ENCODE assay signal across 8 cellular contexts in the genomic region with DNA sequence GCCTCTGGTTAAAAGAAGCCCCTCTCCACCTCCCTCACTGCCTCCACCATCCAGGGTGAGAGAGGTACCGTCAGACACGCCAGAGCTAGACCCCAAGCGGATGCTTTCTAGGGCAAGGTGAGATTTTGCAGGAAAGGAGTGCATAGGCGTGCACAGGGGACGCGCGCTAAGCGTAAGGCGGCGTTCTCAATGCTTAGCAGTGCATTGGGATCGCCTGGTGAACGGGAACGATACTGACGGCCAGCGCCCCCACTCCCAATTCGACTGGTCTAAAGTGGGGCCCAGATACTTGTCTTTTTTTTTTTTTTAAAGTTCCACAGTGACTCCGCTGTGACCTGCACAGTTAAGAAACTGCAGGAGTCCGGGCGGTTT. TPM values are rescaled to one million over a fixed set of nuclear protein-coding genes. Genes with fewer than 3 reads are reported as not detected.
DNase-seq lines count a peak whose midpoint lies in the region; ATAC-seq and TF ChIP-seq lines count a peak whose summit lies in the region.

No MANE protein-coding gene starts in this region.

- no peaks in the 10 kb centered on the region for H3K36me3 ChIP-seq in PC-9 (ENCODE audit: low read depth)

- H3K9me2 ChIP-seq in PC-9 (ENCODE audit: insufficient read depth): no peaks in the 10 kb centered on the region

- H3K9me3 ChIP-seq in PC-9 (ENCODE audit: insufficient read depth, low read depth): no peaks in the 10 kb centered on the region

- H2AFZ ChIP-seq in PC-9: no peak overlapping the region

- CTCF ChIA-PET in PC-9 (lab: Charles Lee): interaction anchor here (0.7 kb wide), 1 partner anchor 152 kb away, joined by 8 read pairs; no protein-coding TSS in a partner anchor

- no TSS peak for BruUV-seq in PC-9 (replicated peaks; lab: Mats Ljungman, UMichigan)

- H3K4me3 Mint-ChIP-seq in stimulated activated naive CD8-positive, alpha-beta T cell treated with anti-CD3 and anti-CD28 coated beads, Interleukin-15, amount 100 ng/mL, for 72 hours: peak overlapping the region; percentile 12 to 61
- H3K4me3 Mint-ChIP-seq in nephron: peak overlapping the region in 2 of 3 experiments; percentile 30 to 45

- DNase-seq in stimulated activated naive CD8-positive, alpha-beta T cell treated with anti-CD3 and anti-CD28 coated beads, Interleukin-15, amount 100 ng/mL, for 72 hours: no peak
- no peak for DNase-seq in stimulated activated naive CD8-positive, alpha-beta T cell treated with anti-CD3 and anti-CD28 coated beads, Interleukin-15, Interleukin-2, amounts not matched to agents 100 U/mL and 50 U/mL, for 24 hours
- no peak for DNase-seq in epithelial cell of esophagus (ENCODE audit: low read depth)
- no peak for DNase-seq in activated CD4-positive, CD25-positive, alpha-beta regulatory T cell treated with anti-CD3 and anti-CD28 coated beads, Interleukin-2, amount 50 U/mL, for 72 hours
- DNase-seq in NCI-H524 (lab: John Stamatoyannopoulos, UW): no peak
- no peak for DNase-seq in PC-9

- H3K4me3 ChIP-seq in epithelial cell of esophagus (ENCODE audit: low read length) (peak overlapping the region; percentile 27), PC-9 (no peak overlapping the region)

- no peak for ATAC-seq in stimulated activated naive CD8-positive, alpha-beta T cell treated with anti-CD3 and anti-CD28 coated beads, Interleukin-15, amount 100 ng/mL, for 72 hours
- ATAC-seq in stimulated activated naive CD8-positive, alpha-beta T cell treated with anti-CD3 and anti-CD28 coated beads, Interleukin-15, Interleukin-2, amounts not matched to agents 100 U/mL and 50 U/mL, for 24 hours: no peak
- ATAC-seq in HG02884 (IDR thresholded peaks at IDR 0.05; ENCODE audit: unreplicated experiment): no peak

- intact Hi-C loops in PC-9 (cut with micrococcal nuclease; ENCODE audit: unreplicated experiment): loop anchor here (2.0 kb wide), 1 partner anchor 58 kb away; a partner anchor contains a TSS

- H3F3A ChIP-seq in PC-9 (ENCODE audit: insufficient read depth, low read depth): peaks cover 6% of the 10 kb centered on the region; the same call in 1 of the 2 replicates

- H3K27ac Mint-ChIP-seq in stimulated activated naive CD8-positive, alpha-beta T cell treated with anti-CD3 and anti-CD28 coated beads, Interleukin-15, amount 100 ng/mL, for 72 hours: no peak overlapping the region
- H3K27ac Mint-ChIP-seq in nephron: peak overlapping the region in 1 of 3 experiments; percentile 49

- no peaks in the 10 kb centered on the region for H3K4me1 Mint-ChIP-seq in stimulated activated naive CD8-positive, alpha-beta T cell treated with anti-CD3 and anti-CD28 coated beads, Interleukin-15, amount 100 ng/mL, for 72 hours
- no peaks in the 10 kb centered on the region for H3K4me1 Mint-ChIP-seq in nephron

- H3K27me3 Mint-ChIP-seq in stimulated activated naive CD8-positive, alpha-beta T cell treated with anti-CD3 and anti-CD28 coated beads, Interleukin-15, amount 100 ng/mL, for 72 hours: peaks cover 9% of the 10 kb centered on the region
- H3K27me3 Mint-ChIP-seq in nephron (ENCODE audit: low read depth): peaks cover 4% of the 10 kb centered on the region

- H3K9me3 Mint-ChIP-seq in stimulated activated naive CD8-positive, alpha-beta T cell treated with anti-CD3 and anti-CD28 coated beads, Interleukin-15, amount 100 ng/mL, for 72 hours: peaks cover 0 to 6% of the 10 kb centered on the region in 2 donors
- H3K9me3 Mint-ChIP-seq in nephron: peaks cover 8% of the 10 kb centered on the region

- H3K4me2 ChIP-seq in PC-9: no peak overlapping the region

- H3K4me1 ChIP-seq in PC-9 (replicated peaks; ENCODE audit: insufficient read depth): no peaks in the 10 kb centered on the region

- H3K27ac ChIP-seq in PC-9: no peak overlapping the region

- H3K36me3 Mint-ChIP-seq in nephron (ENCODE audit: low read depth): no peaks in the 10 kb centered on the region

- H3K79me2 ChIP-seq in PC-9 (ENCODE audit: low read depth): no peaks in the 10 kb centered on the region

- TF ChIP-seq CTCF in epithelial cell of esophagus (IDR thresholded peaks at IDR 0.05; ENCODE audit: insufficient read depth, low read depth, low read length, missing control alignments) (no peak), nephron (IDR thresholded peaks at IDR 0.05; ENCODE audit: unreplicated experiment in 3 of 3) (no peak), PC-9 (conservative IDR thresholded peaks at IDR 0.05) (no peak)

- no peaks in the 10 kb centered on the region for H3K27me3 ChIP-seq in PC-9 (ENCODE audit: insufficient read depth, low read depth)

- no peaks in the 10 kb centered on the region for H4K20me1 ChIP-seq in PC-9 (ENCODE audit: insufficient read depth)

- POLR2A ChIA-PET in PC-9 (lab: Charles Lee; ENCODE audit: unreplicated experiment): interaction anchor here (0.6 kb wide), 2 partner anchors 241 to 250 kb away, joined by 4 to 24 read pairs; no protein-coding TSS in a partner anchor

RNA-seq across cellular contexts. Expression of a gene that starts 57.9 kb away (rescaled TPM):
- total RNA-seq in PC-9 (2021): 70.5 and 74.9 TPM in 2 replicates
